ENCODE assay signal across 1 cellular context in the genomic region with DNA sequence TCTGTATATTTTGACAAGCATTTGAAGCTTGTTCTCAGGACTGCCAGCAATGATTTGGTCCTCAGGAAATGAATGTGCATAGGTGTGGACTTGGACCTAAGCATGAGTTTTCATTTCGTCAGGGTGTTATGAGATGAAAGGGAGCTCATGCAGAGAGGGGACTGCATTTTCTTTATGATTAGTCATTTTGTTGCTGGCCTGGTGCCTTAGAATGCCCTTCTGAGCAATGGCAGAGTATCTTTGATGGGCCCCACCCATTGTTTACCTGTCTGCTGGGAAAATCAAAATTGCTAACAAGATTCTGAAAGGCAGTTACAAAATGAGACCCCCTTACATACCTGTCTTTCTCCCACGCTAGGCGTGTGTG.
TF ChIP-seq lines count a peak whose summit lies in the region.

No MANE protein-coding gene starts in this region.

TF ChIP-seq in GM23338, 12 proteins besides CTCF, POLR2A, EP300 and RAD21 (continued from another document):
- TF ChIP-seq JUNB (IDR thresholded peaks at IDR 0.05; ENCODE audit: unreplicated experiment): no peak
- TF ChIP-seq ZNF114 (CRISPR knock-in tag; IDR thresholded peaks at IDR 0.05): no peak
- TF ChIP-seq NANOG (IDR thresholded peaks at IDR 0.05; ENCODE audit: borderline replicate concordance): no peak
